8 cellular contexts compared by ENCODE assay signal in the genomic region with DNA sequence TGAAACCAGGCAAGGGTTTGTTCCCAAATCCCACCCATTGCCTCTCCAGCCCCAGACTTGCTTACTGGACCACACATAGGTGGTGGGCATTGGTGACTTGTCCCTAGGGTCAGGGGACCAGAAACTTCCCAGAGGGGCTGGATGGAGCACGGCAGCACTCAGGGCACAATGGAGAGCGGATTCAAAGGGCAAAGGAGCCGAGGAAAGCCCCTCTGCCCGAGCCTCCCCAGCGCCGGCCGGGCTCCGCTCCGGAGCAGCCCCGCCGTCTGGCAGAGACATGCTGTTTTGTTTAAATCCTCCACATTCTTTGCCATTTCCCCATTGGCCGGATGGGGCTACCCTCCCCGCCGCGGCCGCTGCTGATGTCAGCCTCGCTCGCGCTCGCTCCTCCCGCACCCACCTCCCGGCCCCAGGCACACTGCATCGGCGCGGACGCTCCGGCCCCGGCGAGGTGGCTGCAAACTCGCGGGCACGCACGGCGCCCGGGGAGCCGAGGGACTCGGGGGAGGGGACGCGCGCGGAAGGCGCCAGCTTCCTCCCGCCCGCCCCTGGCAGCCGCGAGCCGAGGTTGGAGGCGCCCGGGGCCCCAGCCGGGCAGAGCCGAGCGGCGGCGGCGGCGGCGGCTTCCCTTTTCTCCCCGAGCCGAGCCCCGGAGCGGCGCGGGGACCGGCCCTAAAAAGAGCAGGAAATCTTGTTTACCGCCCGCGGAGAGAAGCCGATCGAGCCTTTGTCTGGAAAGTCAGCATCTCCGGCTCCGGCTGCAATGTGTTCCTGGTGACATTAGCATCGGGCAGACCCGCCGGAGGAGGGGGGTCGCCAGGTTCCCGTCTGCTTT. TPM values are rescaled to one million over a fixed set of nuclear protein-coding genes. Genes with fewer than 3 reads are reported as not detected.
DNase-seq lines count a peak whose midpoint lies in the region; ATAC-seq and TF ChIP-seq lines count a peak whose summit lies in the region.

PITPNC1 (plus strand) TSS at position 390 of the 835 bp plus-strand sequence.

- H3K9me3 ChIP-seq in T-helper 17 cell (ENCODE audit: control insufficient read depth, low read length, poor library complexity, severe bottlenecking) (no peaks in the 10 kb centered on the region), left ventricle myocardium inferior (replicated peaks) (no peaks in the 10 kb centered on the region), psoas muscle (no peaks in the 10 kb centered on the region)

- peak within 1 kb of the TSS; percentile 71 for H3K27ac Mint-ChIP-seq in T-helper 17 cell

- no peak for TF ChIP-seq CTCF in GM13976 (IDR thresholded peaks at IDR 0.05; ENCODE audit: borderline replicate concordance, control extremely low read depth, extremely low read depth, insufficient read depth, missing control alignments)
- no peak for TF ChIP-seq CTCF in left ventricle myocardium inferior (IDR thresholded peaks at IDR 0.05; ENCODE audit: borderline replicate concordance)
- TF ChIP-seq CTCF in psoas muscle (IDR thresholded peaks at IDR 0.05): no peak

- H3K36me3 Mint-ChIP-seq in T-helper 17 cell (ENCODE audit: low read depth): no peaks in the 10 kb centered on the region

- WGBS in psoas muscle, 3 donors: 0 to 2% (median 1%) methylated on average over 48 to 76 of the region's 76 CpGs
- under 1% methylated on average over 76 of the region's 76 CpGs for WGBS in urinary bladder

- H3K36me3 ChIP-seq in left ventricle myocardium inferior: no peaks in the 10 kb centered on the region
- peaks cover 0 to 2% of the 10 kb centered on the region in 2 donors for H3K36me3 ChIP-seq in psoas muscle (ENCODE audit: insufficient read depth in 1 of 2, low read depth in 1 of 2)
- H3K36me3 ChIP-seq in urinary bladder (ENCODE audit: insufficient read depth): no peaks in the 10 kb centered on the region

- no peaks in the 10 kb centered on the region for H3K27me3 Mint-ChIP-seq in T-helper 17 cell

- peak within 1 kb of the TSS; percentile 96 for H3K27ac ChIP-seq in left ventricle myocardium inferior (replicated peaks)
- peak within 1 kb of the TSS; percentile 63 for H3K27ac ChIP-seq in psoas muscle
- peak within 1 kb of the TSS; percentile 82 for H3K27ac ChIP-seq in urinary bladder (ENCODE audit: low read depth)

- peak within 1 kb of the TSS; percentile 89 for H3K4me3 Mint-ChIP-seq in T-helper 17 cell

- ATAC-seq in HG02759 (IDR thresholded peaks at IDR 0.05; ENCODE audit: unreplicated experiment): peak; percentile 75
- peak; percentile 78 for ATAC-seq in T-helper 17 cell
- ATAC-seq in psoas muscle: peak; percentile 53 to 64 (median 56)

- in situ Hi-C loops in GM13976 (cut with MboI; ENCODE audit: low sequenced_read_pairs, unreplicated experiment): loop anchor here (10.0 to 25.0 kb wide), 2 partner anchors 210 to 308 kb away; no protein-coding TSS in a partner anchor

- intact Hi-C loops in left ventricle myocardium inferior (cut with micrococcal nuclease) (loop anchor here (5.0 kb wide), 1 partner anchor 310 kb away; no protein-coding TSS in a partner anchor), psoas muscle (cut with DNase I) (loop anchor here in 1 of 2 donors (5.0 kb wide), 2 partner anchors 225 to 255 kb away; no protein-coding TSS in a partner anchor)

- peak; percentile 90 for DNase-seq in GM13976 (ENCODE audit: low spot score)
- peak; percentile 76 for DNase-seq in NCI-H1436 (lab: John Stamatoyannopoulos, UW)
- DNase-seq in T-helper 17 cell: peak; percentile 73 to 81 (median 79)
- DNase-seq in amniotic stem cell (lab: John Stamatoyannopoulos, UW): peak; percentile 88
- peak; percentile 88 for DNase-seq in left ventricle myocardium inferior
- peak; percentile 82 to 87 for DNase-seq in psoas muscle

- peaks cover 35% of the 10 kb centered on the region for H3K4me1 Mint-ChIP-seq in T-helper 17 cell

- H3K4me3 ChIP-seq in left ventricle myocardium inferior (peak within 1 kb of the TSS; percentile 80), psoas muscle (peak within 1 kb of the TSS; percentile 88), urinary bladder (ENCODE audit: low read depth, low read length) (peak within 1 kb of the TSS; percentile 87)

- H3K4me1 ChIP-seq in left ventricle myocardium inferior: peaks cover 58% of the 10 kb centered on the region
- H3K4me1 ChIP-seq in psoas muscle: peaks cover 10% of the 10 kb centered on the region
- no peaks in the 10 kb centered on the region for H3K4me1 ChIP-seq in urinary bladder (ENCODE audit: insufficient read depth)

- no peaks in the 10 kb centered on the region for H3K27me3 ChIP-seq in left ventricle myocardium inferior (ENCODE audit: low read depth)
- no peaks in the 10 kb centered on the region for H3K27me3 ChIP-seq in psoas muscle (ENCODE audit: insufficient read depth in 3 of 3, low read length in 2 of 3)

RNA-seq across cellular contexts. Expression of gene PITPNC1, which starts in this region (rescaled TPM):
- total RNA-seq in T-helper 17 cell (10 to 100 TPM; 72.9 to 82.0 TPM), left ventricle myocardium inferior (8.1 TPM), psoas muscle (10 to 100 TPM in 1 of 4 donors, 1 to 10 TPM in 3; 6.5 to 12.3 (median 7.6) TPM), urinary bladder (9.3 TPM)
- polyA plus RNA-seq in psoas muscle (10 to 100 TPM in 1 of 3 donors, 1 to 10 TPM in 2; 4.4 to 54.7 (median 4.5) TPM), urinary bladder (13.4 TPM)

Comparison
In these comparisons a context has a peak if more than half of its experiments do, and no peak if none do; other contexts are left out.
1. Peak in every context shown above with its lines: DNase-seq, ATAC-seq, H3K4me3 ChIP-seq and H3K27ac ChIP-seq.